1 cellular context compared by ENCODE assay signal in the genomic region with DNA sequence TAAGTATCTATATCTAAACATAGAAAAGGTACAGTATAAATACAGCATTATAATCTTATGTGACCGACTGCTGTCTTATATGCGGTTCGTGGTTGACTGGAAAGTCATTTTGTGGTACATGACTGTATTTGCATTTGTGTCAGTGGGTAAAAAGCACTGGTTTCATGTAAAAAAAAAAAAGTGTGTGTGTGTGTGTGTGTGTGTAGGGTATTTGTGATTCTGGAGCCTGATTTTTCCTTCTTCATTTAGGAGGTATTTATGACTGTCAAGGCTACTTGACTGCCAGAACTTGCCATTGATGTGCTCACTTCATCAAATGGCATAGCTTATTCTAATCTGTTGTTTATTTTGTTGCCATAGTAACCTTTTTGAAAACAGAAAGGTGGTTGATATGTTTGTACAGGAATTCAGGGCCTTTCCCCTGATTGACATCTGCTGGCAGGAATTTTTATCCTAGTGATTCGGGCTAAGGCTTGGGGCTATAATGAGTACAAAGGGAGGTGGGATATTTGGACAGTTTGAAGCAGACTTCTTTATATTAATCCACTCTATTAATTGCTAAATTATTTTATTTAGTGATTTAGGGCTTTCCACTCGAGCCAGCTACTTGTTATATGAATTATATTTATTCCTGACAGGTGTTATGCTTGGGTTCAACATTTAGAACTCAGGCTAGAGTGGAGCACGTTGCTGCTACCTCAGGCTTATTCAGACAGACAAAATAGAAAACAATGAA.
A peak's percentile ranks its signal among the peaks of the same experiment; 100 is the strongest.
TF ChIP-seq lines count a peak whose summit lies in the region.

No MANE protein-coding gene starts in this region.

TF ChIP-seq in GM12878, 131 proteins besides CTCF, POLR2A, EP300 and RAD21 (continued from another document and continues in another):
- TF ChIP-seq, protein P1, sequence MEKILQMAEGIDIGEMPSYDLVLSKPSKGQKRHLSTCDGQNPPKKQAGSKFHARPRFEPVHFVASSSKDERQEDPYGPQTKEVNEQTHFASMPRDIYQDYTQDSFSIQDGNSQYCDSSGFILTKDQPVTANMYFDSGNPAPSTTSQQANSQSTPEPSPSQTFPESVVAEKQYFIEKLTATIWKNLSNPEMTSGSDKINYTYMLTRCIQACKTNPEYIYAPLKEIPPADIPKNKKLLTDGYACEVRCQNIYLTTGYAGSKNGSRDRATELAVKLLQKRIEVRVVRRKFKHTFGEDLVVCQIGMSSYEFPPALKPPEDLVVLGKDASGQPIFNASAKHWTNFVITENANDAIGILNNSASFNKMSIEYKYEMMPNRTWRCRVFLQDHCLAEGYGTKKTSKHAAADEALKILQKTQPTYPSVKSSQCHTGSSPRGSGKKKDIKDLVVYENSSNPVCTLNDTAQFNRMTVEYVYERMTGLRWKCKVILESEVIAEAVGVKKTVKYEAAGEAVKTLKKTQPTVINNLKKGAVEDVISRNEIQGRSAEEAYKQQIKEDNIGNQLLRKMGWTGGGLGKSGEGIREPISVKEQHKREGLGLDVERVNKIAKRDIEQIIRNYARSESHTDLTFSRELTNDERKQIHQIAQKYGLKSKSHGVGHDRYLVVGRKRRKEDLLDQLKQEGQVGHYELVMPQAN (conservative IDR thresholded peaks at IDR 0.05), result no peak
- TF ChIP-seq, protein P2, sequence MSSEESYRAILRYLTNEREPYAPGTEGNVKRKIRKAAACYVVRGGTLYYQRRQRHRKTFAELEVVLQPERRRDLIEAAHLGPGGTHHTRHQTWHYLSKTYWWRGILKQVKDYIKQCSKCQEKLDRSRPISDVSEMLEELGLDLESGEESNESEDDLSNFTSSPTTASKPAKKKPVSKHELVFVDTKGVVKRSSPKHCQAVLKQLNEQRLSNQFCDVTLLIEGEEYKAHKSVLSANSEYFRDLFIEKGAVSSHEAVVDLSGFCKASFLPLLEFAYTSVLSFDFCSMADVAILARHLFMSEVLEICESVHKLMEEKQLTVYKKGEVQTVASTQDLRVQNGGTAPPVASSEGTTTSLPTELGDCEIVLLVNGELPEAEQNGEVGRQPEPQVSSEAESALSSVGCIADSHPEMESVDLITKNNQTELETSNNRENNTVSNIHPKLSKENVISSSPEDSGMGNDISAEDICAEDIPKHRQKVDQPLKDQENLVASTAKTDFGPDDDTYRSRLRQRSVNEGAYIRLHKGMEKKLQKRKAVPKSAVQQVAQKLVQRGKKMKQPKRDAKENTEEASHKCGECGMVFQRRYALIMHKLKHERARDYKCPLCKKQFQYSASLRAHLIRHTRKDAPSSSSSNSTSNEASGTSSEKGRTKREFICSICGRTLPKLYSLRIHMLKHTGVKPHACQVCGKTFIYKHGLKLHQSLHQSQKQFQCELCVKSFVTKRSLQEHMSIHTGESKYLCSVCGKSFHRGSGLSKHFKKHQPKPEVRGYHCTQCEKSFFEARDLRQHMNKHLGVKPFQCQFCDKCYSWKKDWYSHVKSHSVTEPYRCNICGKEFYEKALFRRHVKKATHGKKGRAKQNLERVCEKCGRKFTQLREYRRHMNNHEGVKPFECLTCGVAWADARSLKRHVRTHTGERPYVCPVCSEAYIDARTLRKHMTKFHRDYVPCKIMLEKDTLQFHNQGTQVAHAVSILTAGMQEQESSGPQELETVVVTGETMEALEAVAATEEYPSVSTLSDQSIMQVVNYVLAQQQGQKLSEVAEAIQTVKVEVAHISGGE (CRISPR knock-in tag; IDR thresholded peaks at IDR 0.05), result no peak
- TF ChIP-seq, protein P3, sequence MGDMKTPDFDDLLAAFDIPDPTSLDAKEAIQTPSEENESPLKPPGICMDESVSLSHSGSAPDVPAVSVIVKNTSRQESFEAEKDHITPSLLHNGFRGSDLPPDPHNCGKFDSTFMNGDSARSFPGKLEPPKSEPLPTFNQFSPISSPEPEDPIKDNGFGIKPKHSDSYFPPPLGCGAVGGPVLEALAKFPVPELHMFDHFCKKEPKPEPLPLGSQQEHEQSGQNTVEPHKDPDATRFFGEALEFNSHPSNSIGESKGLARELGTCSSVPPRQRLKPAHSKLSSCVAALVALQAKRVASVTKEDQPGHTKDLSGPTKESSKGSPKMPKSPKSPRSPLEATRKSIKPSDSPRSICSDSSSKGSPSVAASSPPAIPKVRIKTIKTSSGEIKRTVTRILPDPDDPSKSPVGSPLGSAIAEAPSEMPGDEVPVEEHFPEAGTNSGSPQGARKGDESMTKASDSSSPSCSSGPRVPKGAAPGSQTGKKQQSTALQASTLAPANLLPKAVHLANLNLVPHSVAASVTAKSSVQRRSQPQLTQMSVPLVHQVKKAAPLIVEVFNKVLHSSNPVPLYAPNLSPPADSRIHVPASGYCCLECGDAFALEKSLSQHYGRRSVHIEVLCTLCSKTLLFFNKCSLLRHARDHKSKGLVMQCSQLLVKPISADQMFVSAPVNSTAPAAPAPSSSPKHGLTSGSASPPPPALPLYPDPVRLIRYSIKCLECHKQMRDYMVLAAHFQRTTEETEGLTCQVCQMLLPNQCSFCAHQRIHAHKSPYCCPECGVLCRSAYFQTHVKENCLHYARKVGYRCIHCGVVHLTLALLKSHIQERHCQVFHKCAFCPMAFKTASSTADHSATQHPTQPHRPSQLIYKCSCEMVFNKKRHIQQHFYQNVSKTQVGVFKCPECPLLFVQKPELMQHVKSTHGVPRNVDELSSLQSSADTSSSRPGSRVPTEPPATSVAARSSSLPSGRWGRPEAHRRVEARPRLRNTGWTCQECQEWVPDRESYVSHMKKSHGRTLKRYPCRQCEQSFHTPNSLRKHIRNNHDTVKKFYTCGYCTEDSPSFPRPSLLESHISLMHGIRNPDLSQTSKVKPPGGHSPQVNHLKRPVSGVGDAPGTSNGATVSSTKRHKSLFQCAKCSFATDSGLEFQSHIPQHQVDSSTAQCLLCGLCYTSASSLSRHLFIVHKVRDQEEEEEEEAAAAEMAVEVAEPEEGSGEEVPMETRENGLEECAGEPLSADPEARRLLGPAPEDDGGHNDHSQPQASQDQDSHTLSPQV (IDR thresholded peaks at IDR 0.05), result no peak
- TF ChIP-seq, protein P4, sequence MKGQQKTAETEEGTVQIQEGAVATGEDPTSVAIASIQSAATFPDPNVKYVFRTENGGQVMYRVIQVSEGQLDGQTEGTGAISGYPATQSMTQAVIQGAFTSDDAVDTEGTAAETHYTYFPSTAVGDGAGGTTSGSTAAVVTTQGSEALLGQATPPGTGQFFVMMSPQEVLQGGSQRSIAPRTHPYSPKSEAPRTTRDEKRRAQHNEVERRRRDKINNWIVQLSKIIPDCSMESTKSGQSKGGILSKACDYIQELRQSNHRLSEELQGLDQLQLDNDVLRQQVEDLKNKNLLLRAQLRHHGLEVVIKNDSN (IDR thresholded peaks at IDR 0.05; ENCODE audit: borderline replicate concordance, extremely low read length, insufficient read depth, low read depth, low read length), result no peak
- TF ChIP-seq STAT3 (IDR thresholded peaks at IDR 0.05; ENCODE audit: low read depth, low read length), result no peak
- no peak for TF ChIP-seq CHD2 (IDR thresholded peaks at IDR 0.05; ENCODE audit: borderline replicate concordance, low read depth, low read length)
- peak; percentile 89 for TF ChIP-seq MTA2 (IDR thresholded peaks at IDR 0.05; ENCODE audit: low read depth)
- TF ChIP-seq SMARCA5 (IDR thresholded peaks at IDR 0.05), result no peak
- 0 out of 2 replicates have a peak, but pooled peaks have one; percentile 21 for TF ChIP-seq FOXM1 (IDR thresholded peaks at IDR 0.05; ENCODE audit: low read depth, low read length)
- no peak for TF ChIP-seq HCFC1 (IDR thresholded peaks at IDR 0.05; ENCODE audit: low read length)
- peak; percentile 88 for TF ChIP-seq NFIC (IDR thresholded peaks at IDR 0.05; ENCODE audit: low read depth, low read length)
- TF ChIP-seq KLF5 (IDR thresholded peaks at IDR 0.05; ENCODE audit: partially characterized antibody), result no peak
- TF ChIP-seq, protein P5, sequence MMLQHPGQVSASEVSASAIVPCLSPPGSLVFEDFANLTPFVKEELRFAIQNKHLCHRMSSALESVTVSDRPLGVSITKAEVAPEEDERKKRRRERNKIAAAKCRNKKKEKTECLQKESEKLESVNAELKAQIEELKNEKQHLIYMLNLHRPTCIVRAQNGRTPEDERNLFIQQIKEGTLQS (IDR thresholded peaks at IDR 0.05; ENCODE audit: borderline replicate concordance, extremely low read depth, low read depth, low read length), result no peak
- no peak for TF ChIP-seq STAT1 (conservative IDR thresholded peaks at IDR 0.05)
- TF ChIP-seq SMAD1 (IDR thresholded peaks at IDR 0.05; ENCODE audit: low read depth, partially characterized antibody), result no peak
- TF ChIP-seq CREM (IDR thresholded peaks at IDR 0.05; ENCODE audit: low read depth), result peak; percentile 77
- TF ChIP-seq, protein P6, sequence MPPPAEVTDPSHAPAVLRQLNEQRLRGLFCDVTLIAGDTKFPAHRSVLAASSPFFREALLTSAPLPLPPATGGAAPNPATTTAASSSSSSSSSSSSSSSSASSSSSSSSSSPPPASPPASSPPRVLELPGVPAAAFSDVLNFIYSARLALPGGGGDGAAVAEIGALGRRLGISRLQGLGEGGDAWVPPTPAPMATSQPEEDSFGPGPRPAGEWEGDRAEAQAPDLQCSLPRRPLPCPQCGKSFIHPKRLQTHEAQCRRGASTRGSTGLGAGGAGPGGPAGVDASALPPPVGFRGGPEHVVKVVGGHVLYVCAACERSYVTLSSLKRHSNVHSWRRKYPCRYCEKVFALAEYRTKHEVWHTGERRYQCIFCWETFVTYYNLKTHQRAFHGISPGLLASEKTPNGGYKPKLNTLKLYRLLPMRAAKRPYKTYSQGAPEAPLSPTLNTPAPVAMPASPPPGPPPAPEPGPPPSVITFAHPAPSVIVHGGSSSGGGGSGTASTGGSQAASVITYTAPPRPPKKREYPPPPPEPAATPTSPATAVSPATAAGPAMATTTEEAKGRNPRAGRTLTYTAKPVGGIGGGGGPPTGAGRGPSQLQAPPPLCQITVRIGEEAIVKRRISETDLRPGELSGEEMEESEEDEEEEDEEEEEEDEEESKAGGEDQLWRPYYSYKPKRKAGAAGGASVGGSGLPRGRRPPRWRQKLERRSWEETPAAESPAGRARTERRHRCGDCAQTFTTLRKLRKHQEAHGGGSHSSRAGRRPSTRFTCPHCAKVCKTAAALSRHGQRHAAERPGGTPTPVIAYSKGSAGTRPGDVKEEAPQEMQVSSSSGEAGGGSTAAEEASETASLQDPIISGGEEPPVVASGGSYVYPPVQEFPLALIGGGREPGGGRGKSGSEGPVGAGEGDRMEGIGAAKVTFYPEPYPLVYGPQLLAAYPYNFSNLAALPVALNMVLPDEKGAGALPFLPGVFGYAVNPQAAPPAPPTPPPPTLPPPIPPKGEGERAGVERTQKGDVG (CRISPR knock-in tag; IDR thresholded peaks at IDR 0.05), result no peak
- peak; percentile 88 for TF ChIP-seq NBN (IDR thresholded peaks at IDR 0.05)
- TF ChIP-seq, protein P7, sequence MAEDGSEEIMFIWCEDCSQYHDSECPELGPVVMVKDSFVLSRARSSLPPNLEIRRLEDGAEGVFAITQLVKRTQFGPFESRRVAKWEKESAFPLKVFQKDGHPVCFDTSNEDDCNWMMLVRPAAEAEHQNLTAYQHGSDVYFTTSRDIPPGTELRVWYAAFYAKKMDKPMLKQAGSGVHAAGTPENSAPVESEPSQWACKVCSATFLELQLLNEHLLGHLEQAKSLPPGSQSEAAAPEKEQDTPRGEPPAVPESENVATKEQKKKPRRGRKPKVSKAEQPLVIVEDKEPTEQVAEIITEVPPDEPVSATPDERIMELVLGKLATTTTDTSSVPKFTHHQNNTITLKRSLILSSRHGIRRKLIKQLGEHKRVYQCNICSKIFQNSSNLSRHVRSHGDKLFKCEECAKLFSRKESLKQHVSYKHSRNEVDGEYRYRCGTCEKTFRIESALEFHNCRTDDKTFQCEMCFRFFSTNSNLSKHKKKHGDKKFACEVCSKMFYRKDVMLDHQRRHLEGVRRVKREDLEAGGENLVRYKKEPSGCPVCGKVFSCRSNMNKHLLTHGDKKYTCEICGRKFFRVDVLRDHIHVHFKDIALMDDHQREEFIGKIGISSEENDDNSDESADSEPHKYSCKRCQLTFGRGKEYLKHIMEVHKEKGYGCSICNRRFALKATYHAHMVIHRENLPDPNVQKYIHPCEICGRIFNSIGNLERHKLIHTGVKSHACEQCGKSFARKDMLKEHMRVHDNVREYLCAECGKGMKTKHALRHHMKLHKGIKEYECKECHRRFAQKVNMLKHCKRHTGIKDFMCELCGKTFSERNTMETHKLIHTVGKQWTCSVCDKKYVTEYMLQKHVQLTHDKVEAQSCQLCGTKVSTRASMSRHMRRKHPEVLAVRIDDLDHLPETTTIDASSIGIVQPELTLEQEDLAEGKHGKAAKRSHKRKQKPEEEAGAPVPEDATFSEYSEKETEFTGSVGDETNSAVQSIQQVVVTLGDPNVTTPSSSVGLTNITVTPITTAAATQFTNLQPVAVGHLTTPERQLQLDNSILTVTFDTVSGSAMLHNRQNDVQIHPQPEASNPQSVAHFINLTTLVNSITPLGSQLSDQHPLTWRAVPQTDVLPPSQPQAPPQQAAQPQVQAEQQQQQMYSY (CRISPR knock-in tag; IDR thresholded peaks at IDR 0.05), result no peak
- no peak for TF ChIP-seq RCOR1 (conservative IDR thresholded peaks at IDR 0.05; ENCODE audit: low read depth, low read length)
- TF ChIP-seq ZNF217 (IDR thresholded peaks at IDR 0.05), result no peak
- no peak; the same call in 1 of the 2 replicates for TF ChIP-seq HDAC2 (IDR thresholded peaks at IDR 0.05)
- no peak; the same call in 1 of the 2 replicates for TF ChIP-seq ZSCAN29 (IDR thresholded peaks at IDR 0.05)
- no peak for TF ChIP-seq KAT2A (conservative IDR thresholded peaks at IDR 0.05; ENCODE audit: control insufficient read depth, low read depth, low read length)
- TF ChIP-seq, protein P8, sequence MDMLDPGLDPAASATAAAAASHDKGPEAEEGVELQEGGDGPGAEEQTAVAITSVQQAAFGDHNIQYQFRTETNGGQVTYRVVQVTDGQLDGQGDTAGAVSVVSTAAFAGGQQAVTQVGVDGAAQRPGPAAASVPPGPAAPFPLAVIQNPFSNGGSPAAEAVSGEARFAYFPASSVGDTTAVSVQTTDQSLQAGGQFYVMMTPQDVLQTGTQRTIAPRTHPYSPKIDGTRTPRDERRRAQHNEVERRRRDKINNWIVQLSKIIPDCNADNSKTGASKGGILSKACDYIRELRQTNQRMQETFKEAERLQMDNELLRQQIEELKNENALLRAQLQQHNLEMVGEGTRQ (IDR thresholded peaks at IDR 0.05; ENCODE audit: borderline replicate concordance, low read depth, low read length), result no peak
- peak; percentile 80; the same call in 1 of the 2 replicates for TF ChIP-seq TBL1XR1 (IDR thresholded peaks at IDR 0.05; ENCODE audit: low read depth, low read length)
- TF ChIP-seq TCF7 (IDR thresholded peaks at IDR 0.05; ENCODE audit: borderline replicate concordance), result no peak; the same call in 1 of the 2 replicates
- TF ChIP-seq EZH2 (IDR thresholded peaks at IDR 0.05; ENCODE audit: borderline replicate concordance, control insufficient read depth, low read depth, low read length), result no peak
- no peak for TF ChIP-seq EGR1 (IDR thresholded peaks at IDR 0.05; ENCODE audit: borderline replicate concordance in 1 of 2, low read depth in 2 of 2, low read length in 2 of 2)
- TF ChIP-seq NR2C2 (IDR thresholded peaks at IDR 0.05; ENCODE audit: borderline replicate concordance, control insufficient read depth, insufficient read length, low read depth), result no peak
- no peak for TF ChIP-seq MTA3 (IDR thresholded peaks at IDR 0.05; ENCODE audit: borderline replicate concordance, low read length)
- TF ChIP-seq, protein P9, sequence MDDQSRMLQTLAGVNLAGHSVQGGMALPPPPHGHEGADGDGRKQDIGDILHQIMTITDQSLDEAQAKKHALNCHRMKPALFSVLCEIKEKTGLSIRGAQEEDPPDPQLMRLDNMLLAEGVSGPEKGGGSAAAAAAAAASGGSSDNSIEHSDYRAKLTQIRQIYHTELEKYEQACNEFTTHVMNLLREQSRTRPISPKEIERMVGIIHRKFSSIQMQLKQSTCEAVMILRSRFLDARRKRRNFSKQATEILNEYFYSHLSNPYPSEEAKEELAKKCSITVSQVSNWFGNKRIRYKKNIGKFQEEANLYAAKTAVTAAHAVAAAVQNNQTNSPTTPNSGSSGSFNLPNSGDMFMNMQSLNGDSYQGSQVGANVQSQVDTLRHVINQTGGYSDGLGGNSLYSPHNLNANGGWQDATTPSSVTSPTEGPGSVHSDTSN (IDR thresholded peaks at IDR 0.05; ENCODE audit: insufficient replicate concordance, low read depth, low read length), result no peak
- TF ChIP-seq NR2C1 (IDR thresholded peaks at IDR 0.05), result no peak
- peak; percentile 65 for TF ChIP-seq MEF2B (IDR thresholded peaks at IDR 0.05; ENCODE audit: partially characterized antibody, poor library complexity, severe bottlenecking)
- no peak for TF ChIP-seq SIX5 (IDR thresholded peaks at IDR 0.05; ENCODE audit: low read depth, low read length, severe bottlenecking)
